ENCODE assay signal across 1 cellular context in genomic region chr14:97407701-97408407, GRCh38.
TF ChIP-seq lines count a peak whose summit lies in the region.

No MANE protein-coding gene starts in this region.

TF ChIP-seq in HEK293, 187 proteins besides CTCF, POLR2A, EP300 and RAD21 (continued from another document):
- TF ChIP-seq ZBTB7A (tag by site-specific recombination; IDR thresholded peaks at IDR 0.05; ENCODE audit: low read depth) (no peak), ZNF792 (tag by site-specific recombination; IDR thresholded peaks at IDR 0.05) (no peak), ZNF366 (tag by site-specific recombination; conservative IDR thresholded peaks at IDR 0.05) (no peak), ZNF664 (tag by site-specific recombination; IDR thresholded peaks at IDR 0.05) (no peak), PRDM4 (tag by site-specific recombination; IDR thresholded peaks at IDR 0.05) (no peak), ZNF23 (tag by site-specific recombination; IDR thresholded peaks at IDR 0.05; ENCODE audit: borderline replicate concordance) (no peak), ZNF184 (tag by site-specific recombination; IDR thresholded peaks at IDR 0.05) (no peak), KLF10 (tag by site-specific recombination; IDR thresholded peaks at IDR 0.05) (no peak), MEIS1 (CRISPR knock-in tag; IDR thresholded peaks at IDR 0.05; ENCODE audit: borderline replicate concordance) (no peak), ZNF549 (tag by site-specific recombination; IDR thresholded peaks at IDR 0.05) (no peak), ZNF514 (tag by site-specific recombination; IDR thresholded peaks at IDR 0.05) (no peak), ZNF335 (tag by site-specific recombination; conservative IDR thresholded peaks at IDR 0.05) (no peak), ZNF341 (tag by site-specific recombination; IDR thresholded peaks at IDR 0.05; ENCODE audit: low read depth) (no peak), ZNF629 (tag by site-specific recombination; IDR thresholded peaks at IDR 0.05) (peak; percentile 44; the same call in 1 of the 2 replicates), ZNF274 (IDR thresholded peaks at IDR 0.05; ENCODE audit: low read length) (no peak), ZNF274 (tag by site-specific recombination; IDR thresholded peaks at IDR 0.05; ENCODE audit: borderline replicate concordance) (no peak), ZNF404 (tag by site-specific recombination; IDR thresholded peaks at IDR 0.05) (no peak), SP2 (tag by site-specific recombination; IDR thresholded peaks at IDR 0.05) (no peak)
